In the genomic region with DNA sequence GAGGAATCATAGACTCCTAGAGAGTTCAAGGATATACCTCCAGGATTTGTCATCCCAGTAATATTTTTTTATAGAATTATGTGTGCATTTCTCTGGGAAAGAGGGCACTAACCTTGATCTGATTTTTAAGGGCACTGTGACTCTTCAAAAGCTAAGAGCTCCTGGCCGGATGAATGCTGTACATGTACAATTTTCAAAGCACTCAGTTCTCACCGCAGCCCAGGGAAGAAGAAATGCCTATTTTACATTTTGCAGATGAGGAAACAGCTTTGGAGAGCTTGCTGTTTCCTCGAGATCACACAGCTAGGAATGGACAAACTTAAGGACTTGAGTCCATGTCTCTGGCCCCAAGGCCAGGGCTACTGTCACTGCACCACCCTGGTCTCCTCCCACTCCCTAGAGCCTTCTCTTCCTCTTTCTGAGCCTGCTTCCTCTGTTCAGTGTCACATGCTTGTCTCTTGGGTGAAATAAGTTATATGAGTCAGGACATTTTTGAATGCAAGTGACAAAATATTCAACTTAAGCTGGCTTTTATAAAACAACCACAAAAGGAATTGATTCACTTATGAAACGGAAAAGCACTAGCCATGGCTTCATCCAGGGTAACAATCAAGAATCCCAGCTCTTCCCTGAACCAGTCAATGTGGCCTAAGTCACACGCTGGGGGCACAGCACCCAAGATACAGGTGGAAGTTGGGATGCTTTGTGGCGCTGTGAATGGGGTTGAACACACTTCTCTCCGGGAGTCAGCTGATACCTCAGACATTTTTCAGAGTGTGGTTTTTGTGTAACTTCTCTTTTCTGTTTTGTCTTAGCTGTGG, we compare ENCODE assay signal across 8 cellular contexts. TPM values are rescaled to one million over a fixed set of nuclear protein-coding genes. Genes with fewer than 3 reads are reported as not detected.
DNase-seq lines count a peak whose midpoint lies in the region; ATAC-seq and TF ChIP-seq lines count a peak whose summit lies in the region.

No MANE protein-coding gene starts in this region.

- H3K27ac ChIP-seq in SJCRH30 (peak overlapping the region; percentile 82), right atrium auricular region (peak overlapping the region; percentile 19 to 48), uterus (peak overlapping the region; percentile 9 to 56)

- intact Hi-C loops in uterus (cut with DNase I; ENCODE audit: low total_unique reads): no loop called here

- DNase-seq in activated CD4-positive, CD25-positive, alpha-beta regulatory T cell (lab: John Stamatoyannopoulos, UW): no peak
- DNase-seq in SJCRH30 (no peak), right atrium auricular region (ENCODE audit: low spot score) (no peak), uterus (no peak), DMS79 treated with DMSO at 0.1 percent for 48 hours (lab: John Stamatoyannopoulos, UW) (no peak), epidermal melanocyte (ENCODE audit: insufficient read length, low spot score) (no peak)

- ATAC-seq in activated CD4-positive, CD25-positive, alpha-beta regulatory T cell treated with anti-CD3 and anti-CD28 coated beads, Interleukin-2, amount 50 U/mL, for 24 hours: peak; percentile 54 to 57
- ATAC-seq in HG02981 (IDR thresholded peaks at IDR 0.05; ENCODE audit: unreplicated experiment): peak; percentile 67

- no peak for TF ChIP-seq POLR2A in uterus (IDR thresholded peaks at IDR 0.05)

- H3K4me3 ChIP-seq in SJCRH30: no peak overlapping the region
- H3K4me3 ChIP-seq in right atrium auricular region: no peak overlapping the region
- no peak overlapping the region for H3K4me3 ChIP-seq in uterus

- peaks cover 45% of the 10 kb centered on the region for H3K4me1 ChIP-seq in SJCRH30
- H3K4me1 ChIP-seq in right atrium auricular region: peaks cover 0 to 9% of the 10 kb centered on the region in 2 donors
- no peaks in the 10 kb centered on the region for H3K4me1 ChIP-seq in uterus

- TF ChIP-seq CTCF in right atrium auricular region (IDR thresholded peaks at IDR 0.05) (no peak), uterus (IDR thresholded peaks at IDR 0.05) (no peak)

- no peaks in the 10 kb centered on the region for H3K9me3 ChIP-seq in SJCRH30 (replicated peaks)
- H3K9me3 ChIP-seq in right atrium auricular region: no peaks in the 10 kb centered on the region
- no peaks in the 10 kb centered on the region for H3K9me3 ChIP-seq in uterus

- H3K27me3 ChIP-seq in SJCRH30 (no peaks in the 10 kb centered on the region), right atrium auricular region (no peaks in the 10 kb centered on the region), uterus (no peaks in the 10 kb centered on the region)

- H3K36me3 ChIP-seq in SJCRH30: no peaks in the 10 kb centered on the region
- peaks cover 8% of the 10 kb centered on the region for H3K36me3 ChIP-seq in right atrium auricular region
- H3K36me3 ChIP-seq in uterus: no peaks in the 10 kb centered on the region

RNA-seq across cellular contexts. Expression of a gene that starts 45.6 kb away (rescaled TPM):
- 85.0 and 97.4 TPM in 2 replicates for total RNA-seq in SJCRH30 (2014; rRNA removed; shearing (Covaris generic))
- total RNA-seq in right atrium auricular region: 10 to 100 TPM in 1 of 2 donors, 1 to 10 TPM in 1; 8.0 to 15.4 TPM
- total RNA-seq in uterus: 100 to 1,000 TPM in 1 of 4 donors, 10 to 100 TPM in 3; 27.1 to 101 (median 41.3) TPM
